Comparison of ENCODE assay signal across 21 cellular contexts in the genomic region with DNA sequence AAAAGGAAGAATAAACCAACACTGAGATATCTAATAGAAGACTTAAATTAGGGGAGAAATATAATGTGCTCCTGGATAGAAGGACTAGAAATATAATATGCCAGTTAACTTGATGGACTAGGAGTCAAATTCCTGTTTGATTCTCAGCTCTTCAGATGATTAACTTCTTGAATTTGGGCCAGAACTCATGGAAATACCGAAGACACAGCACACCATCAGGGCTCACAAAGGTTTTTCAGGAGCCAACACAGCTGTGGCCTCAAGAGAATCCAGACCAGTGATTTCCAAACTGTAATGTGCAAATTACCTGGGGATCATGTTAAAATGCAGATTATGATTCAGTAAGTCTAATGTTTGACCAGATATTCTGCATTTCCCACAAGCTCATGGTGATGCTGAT.
"Had no signal": no experiment of that assay in that cellular context is flagged by ENCODE, and none has a peak within 500 bp of the region (broad histone marks: within the 10 kb centered on the region; RNA-seq: fewer than 3 reads in every experiment).

No MANE protein-coding gene starts in this region.

- H3K9me3 ChIP-seq: transverse colon, uterus had no signal

- DNase-seq: activated CD4-positive, alpha-beta T cell treated with anti-CD3 and anti-CD28 coated beads, Interleukin-2, amount 50 U/mL, for 48 hours; activated gamma-delta T cell treated with Interleukin-2 at 50 U/mL for 16 hours; activated T-cell treated with anti-CD3 and anti-CD28 coated beads for 4 hours; amniotic stem cell; central memory CD4-positive, alpha-beta T cell; foreskin keratinocyte; left ventricle myocardium superior; occipital lobe; posterior cingulate gyrus; retina; stimulated activated CD4-positive, alpha-beta T cell treated with anti-CD3 and anti-CD28 coated beads, Interleukin-2, amount 100 ng/mL, for 24 hours; stimulated activated naive CD8-positive, alpha-beta T cell treated with anti-CD3 and anti-CD28 coated beads, Interleukin-15, Interleukin-2, amounts not matched to agents 100 U/mL and 50 U/mL, for 24 hours; substantia nigra; transverse colon; uterus had no signal

- H3K36me3 Mint-ChIP-seq: activated naive CD8-positive, alpha-beta T cell; brain had no signal

- H3K4me3 Mint-ChIP-seq: activated naive CD8-positive, alpha-beta T cell; activated T-helper 1 cell treated with anti-CD3 and anti-CD28 coated beads, Interleukin-12 subunit alpha, Interleukin-12 subunit beta, Interleukin-2, Interleukin-4 antibody, amounts not matched to agents 30 ng/mL and 10 ng/mL and 1 ng/mL, durations not matched to agents 14 hours and 24 hours and 36 hours; brain; T-helper 2 cell treated with Interferon-gamma antibody and Interleukin-4, amounts not matched to agents 5 μg/mL and 100 μg/mL, for 36 hours had no signal

- H3K9me3 Mint-ChIP-seq: activated T-helper 1 cell treated with anti-CD3 and anti-CD28 coated beads, Interleukin-12 subunit alpha, Interleukin-12 subunit beta, Interleukin-2, Interleukin-4 antibody, amounts not matched to agents 30 ng/mL and 10 ng/mL and 1 ng/mL, durations not matched to agents 14 hours and 24 hours and 36 hours; T-helper 2 cell treated with Interferon-gamma antibody and Interleukin-4, amounts not matched to agents 5 μg/mL and 100 μg/mL, for 36 hours had no signal

- H3K36me3 ChIP-seq: transverse colon, uterus had no signal

- H3K27me3 ChIP-seq: foreskin keratinocyte, transverse colon, uterus had no signal

- ATAC-seq: foreskin keratinocyte; left ventricle myocardium superior; stimulated activated naive CD8-positive, alpha-beta T cell treated with anti-CD3 and anti-CD28 coated beads, Interleukin-15, Interleukin-2, amounts not matched to agents 100 U/mL and 50 U/mL, for 24 hours had no signal

- H3K4me3 ChIP-seq: coronary artery, transverse colon, uterus had no signal

- H3K27ac ChIP-seq: coronary artery, foreskin keratinocyte, transverse colon, uterus had no signal

- FAIRE-seq: TTC549 had no signal

- H3K27ac Mint-ChIP-seq: activated naive CD8-positive, alpha-beta T cell; activated T-helper 1 cell treated with anti-CD3 and anti-CD28 coated beads, Interleukin-12 subunit alpha, Interleukin-12 subunit beta, Interleukin-2, Interleukin-4 antibody, amounts not matched to agents 30 ng/mL and 10 ng/mL and 1 ng/mL, durations not matched to agents 14 hours and 24 hours and 36 hours; brain; T-helper 2 cell treated with Interferon-gamma antibody and Interleukin-4, amounts not matched to agents 5 μg/mL and 100 μg/mL, for 36 hours had no signal

- H3K4me1 ChIP-seq: foreskin keratinocyte, transverse colon, uterus had no signal
